Comparison of ENCODE assay signal across 26 cellular contexts in the genomic region with DNA sequence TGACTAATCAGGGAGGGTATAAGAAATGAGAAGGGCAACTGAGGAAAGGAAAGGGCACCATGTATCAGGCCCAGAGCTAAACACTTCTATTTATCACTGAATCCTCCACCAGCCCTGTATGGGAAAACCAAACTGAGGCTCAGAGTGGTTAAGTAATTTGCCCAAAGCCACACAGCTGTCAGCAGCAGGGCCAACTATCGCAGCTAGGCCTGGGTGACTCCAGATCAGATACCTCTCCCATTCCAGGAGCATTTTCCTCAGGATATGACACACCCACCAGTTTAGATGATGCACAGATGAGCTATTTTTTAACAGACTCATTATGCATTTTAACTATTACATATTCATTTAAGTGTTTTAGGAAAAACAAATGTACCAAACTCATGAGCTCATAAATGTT. TPM values are rescaled to one million over a fixed set of nuclear protein-coding genes. Genes with fewer than 3 reads are reported as not detected.
DNase-seq lines count a peak whose midpoint lies in the region; ATAC-seq, FAIRE-seq and TF ChIP-seq lines count a peak whose summit lies in the region.
"Had no signal": no experiment of that assay in that cellular context is flagged by ENCODE, and none has a peak within 500 bp of the region (broad histone marks: within the 10 kb centered on the region; RNA-seq: fewer than 3 reads in every experiment).

No MANE protein-coding gene starts in this region.

- no peak for ATAC-seq in activated CD8-positive, alpha-beta T cell treated with anti-CD3 and anti-CD28 coated beads for 36 hours
- ATAC-seq in activated CD8-positive, alpha-beta T cell treated with anti-CD3 and anti-CD28 coated beads, Interleukin-2, amount 10 ng/mL, durations not matched to agents 7 days and 5 days = no peak
- ATAC-seq in PC-3 (peak; percentile 92), HG03442 (IDR thresholded peaks at IDR 0.05; ENCODE audit: unreplicated experiment) (no peak)
- no peak for ATAC-seq in naive thymus-derived CD4-positive, alpha-beta T cell
- ATAC-seq: gastroesophageal sphincter; GM23338; left colon; Right ventricle myocardium inferior; stimulated activated naive CD8-positive, alpha-beta T cell treated with anti-CD3 and anti-CD28 coated beads, Interleukin-15, Interleukin-2, amounts not matched to agents 100 U/mL and 50 U/mL, for 24 hours had no signal

- H3K27me3 ChIP-seq in PC-3 (ENCODE audit: low read length) = no peaks in the 10 kb centered on the region
- H3K27me3 ChIP-seq in naive thymus-derived CD4-positive, alpha-beta T cell (ENCODE audit: control insufficient read depth in 2 of 2, insufficient read depth in 2 of 2, low read length in 2 of 2) = no peaks in the 10 kb centered on the region
- H3K27me3 ChIP-seq in neuronal stem cell (ENCODE audit: control insufficient read depth in 3 of 3, insufficient read depth in 3 of 3, low read depth in 1 of 3, low read length in 3 of 3) = no peaks in the 10 kb centered on the region
- H3K27me3 ChIP-seq: colonic mucosa, gastroesophageal sphincter had no signal

- H3K18ac ChIP-seq in neuronal stem cell (ENCODE audit: low read length) = no peak overlapping the region

- H2AFZ ChIP-seq in PC-3 (ENCODE audit: low read length) (no peak overlapping the region), neuronal stem cell (ENCODE audit: low read length) (no peak overlapping the region)
- H2AFZ ChIP-seq: GM23338 had no signal

- no peak overlapping the region for H3K23ac ChIP-seq in neuronal stem cell (ENCODE audit: low read depth, low read length, poor library complexity)

- H3K9ac ChIP-seq in PC-3 (ENCODE audit: low read length) (no peak overlapping the region), neuronal stem cell (ENCODE audit: low read depth, low read length, poor library complexity) (no peak overlapping the region), kidney (ENCODE audit: low read length in 2 of 2) (no peak overlapping the region)
- H3K9ac ChIP-seq: SK-N-SH had no signal

- H3K4ac ChIP-seq in neuronal stem cell (ENCODE audit: low read length) = no peak overlapping the region

- H3F3A ChIP-seq in PC-3 (ENCODE audit: low read length, unreplicated experiment) = no peaks in the 10 kb centered on the region

- no CpG with 5 or more reads among the region's 1 CpG for WGBS in neuronal stem cell (ENCODE audit: extremely low coverage in 2 of 2, insufficient read length in 2 of 2, insufficient replicate concordance in 1 of 2), 2 donors

- H3K4me3 ChIP-seq in PC-3 (ENCODE audit: low read length) (no peak overlapping the region), neuronal stem cell (ENCODE audit: low read length in 2 of 2) (no peak overlapping the region), kidney (ENCODE audit: low read length in 2 of 2) (no peak overlapping the region)
- no peak overlapping the region for H3K4me3 ChIP-seq in naive thymus-derived CD4-positive, alpha-beta T cell (ENCODE audit: low read length)
- H3K4me3 ChIP-seq: colonic mucosa, gastroesophageal sphincter, GM23338 had no signal

- H3K4me2 ChIP-seq in PC-3 (ENCODE audit: low read length) = no peak overlapping the region
- no peak overlapping the region for H3K4me2 ChIP-seq in neuronal stem cell (ENCODE audit: insufficient read depth, low read length, poor library complexity, severe bottlenecking)
- H3K4me2 ChIP-seq: GM23338, SK-N-SH had no signal

- no peak overlapping the region for H4K8ac ChIP-seq in neuronal stem cell (ENCODE audit: low read depth, low read length)

- no peak overlapping the region for H2BK5ac ChIP-seq in neuronal stem cell (ENCODE audit: low read length)

- H3K79me1 ChIP-seq in neuronal stem cell (ENCODE audit: low read depth, low read length) = peaks cover 8% of the 10 kb centered on the region

- H2AK5ac ChIP-seq in neuronal stem cell (ENCODE audit: low read depth, low read length) = no peak overlapping the region

- no peak for FAIRE-seq in kidney (lab: Jason Lieb, UNC)
- FAIRE-seq: A204.1, small intestine had no signal

- no peak overlapping the region for H2BK120ac ChIP-seq in neuronal stem cell (ENCODE audit: low read depth, low read length)

- H3K27me3 Mint-ChIP-seq in activated CD8-positive, alpha-beta T cell treated with anti-CD3 and anti-CD28 coated beads for 36 hours = no peaks in the 10 kb centered on the region
- no peaks in the 10 kb centered on the region for H3K27me3 Mint-ChIP-seq in activated CD8-positive, alpha-beta T cell treated with anti-CD3 and anti-CD28 coated beads, Interleukin-2, amount 10 ng/mL, durations not matched to agents 7 days and 5 days (ENCODE audit: low read depth)
- no peaks in the 10 kb centered on the region for H3K27me3 Mint-ChIP-seq in naive thymus-derived CD4-positive, alpha-beta T cell
- H3K27me3 Mint-ChIP-seq: activated B cell treated with CpG ODN at 0.5 μM for 24 hours, memory B cell had no signal

- H3K27ac ChIP-seq in PC-3 (ENCODE audit: low read length) (no peak overlapping the region), neuronal stem cell (replicated peaks; ENCODE audit: low read length) (no peak overlapping the region), kidney (ENCODE audit: low read depth in 2 of 2, low read length in 2 of 2) (no peak overlapping the region)
- peak overlapping the region; percentile 37 for H3K27ac ChIP-seq in naive thymus-derived CD4-positive, alpha-beta T cell (ENCODE audit: low read depth, low read length)
- H3K27ac ChIP-seq: colonic mucosa, gastroesophageal sphincter had no signal

- no peak overlapping the region for H3K4me3 Mint-ChIP-seq in activated CD8-positive, alpha-beta T cell treated with anti-CD3 and anti-CD28 coated beads for 36 hours
- H3K4me3 Mint-ChIP-seq in activated CD8-positive, alpha-beta T cell treated with anti-CD3 and anti-CD28 coated beads, Interleukin-2, amount 10 ng/mL, durations not matched to agents 7 days and 5 days = no peak overlapping the region
- no peak overlapping the region for H3K4me3 Mint-ChIP-seq in naive thymus-derived CD4-positive, alpha-beta T cell
- H3K4me3 Mint-ChIP-seq: activated B cell treated with CpG ODN at 0.5 μM for 24 hours, GM23338, memory B cell had no signal

- no peak overlapping the region for H3K14ac ChIP-seq in neuronal stem cell (ENCODE audit: low read length)

- POLR2A ChIA-PET in activated CD8-positive, alpha-beta T cell treated with anti-CD3 and anti-CD28 coated beads for 36 hours (lab: Charles Lee) = interaction anchor here (1.9 kb wide), 1 partner anchor 13 kb away, joined by 6 read pairs; no protein-coding TSS in a partner anchor
- POLR2A ChIA-PET in activated CD8-positive, alpha-beta T cell treated with anti-CD3 and anti-CD28 coated beads, Interleukin-2, amount 10 ng/mL, durations not matched to agents 7 days and 5 days (lab: Charles Lee) = interaction anchor here (0.9 to 1.1 kb wide), 2 partner anchors 13 to 46 kb away, joined by 4 to 6 read pairs; no protein-coding TSS in a partner anchor
- POLR2A ChIA-PET in PC-3 (lab: Charles Lee; ENCODE audit: unreplicated experiment) = interaction anchor here (0.6 to 0.7 kb wide), 2 partner anchors 27 to 595 kb away, joined by 4 read pairs; no protein-coding TSS in a partner anchor
- POLR2A ChIA-PET in naive thymus-derived CD4-positive, alpha-beta T cell (lab: Charles Lee) = interaction anchor here (0.6 to 1.6 kb wide), 9 partner anchors 8 to 493 kb away, joined by 3 to 5 read pairs (median 3); a partner anchor contains a TSS

- H3K9me3 Mint-ChIP-seq in activated CD8-positive, alpha-beta T cell treated with anti-CD3 and anti-CD28 coated beads for 36 hours = peaks cover 6% of the 10 kb centered on the region
- peaks cover 7% of the 10 kb centered on the region for H3K9me3 Mint-ChIP-seq in activated CD8-positive, alpha-beta T cell treated with anti-CD3 and anti-CD28 coated beads, Interleukin-2, amount 10 ng/mL, durations not matched to agents 7 days and 5 days (ENCODE audit: insufficient read depth)
- peaks cover 0 to 11% (median 7%) of the 10 kb centered on the region in 11 donors for H3K9me3 Mint-ChIP-seq in naive thymus-derived CD4-positive, alpha-beta T cell

- peaks cover 54% of the 10 kb centered on the region for H3K4me1 Mint-ChIP-seq in activated CD8-positive, alpha-beta T cell treated with anti-CD3 and anti-CD28 coated beads for 36 hours (ENCODE audit: low read depth)
- H3K4me1 Mint-ChIP-seq in activated CD8-positive, alpha-beta T cell treated with anti-CD3 and anti-CD28 coated beads, Interleukin-2, amount 10 ng/mL, durations not matched to agents 7 days and 5 days (ENCODE audit: low read depth) = peaks cover 28% of the 10 kb centered on the region
- peaks cover 29 to 70% (median 53%) of the 10 kb centered on the region in 7 donors for H3K4me1 Mint-ChIP-seq in naive thymus-derived CD4-positive, alpha-beta T cell

- no peak overlapping the region for H2BK15ac ChIP-seq in neuronal stem cell (ENCODE audit: low read length)

- no TSS peak for BruUV-seq in PC-3 (replicated peaks; lab: Mats Ljungman, UMichigan)

- peak overlapping the region; percentile 52 for H3K27ac Mint-ChIP-seq in activated CD8-positive, alpha-beta T cell treated with anti-CD3 and anti-CD28 coated beads for 36 hours
- H3K27ac Mint-ChIP-seq in activated CD8-positive, alpha-beta T cell treated with anti-CD3 and anti-CD28 coated beads, Interleukin-2, amount 10 ng/mL, durations not matched to agents 7 days and 5 days = no peak overlapping the region
- H3K27ac Mint-ChIP-seq in naive thymus-derived CD4-positive, alpha-beta T cell = peak overlapping the region in 8 of 9 donors; percentile 20 to 80 (median 68)
- H3K27ac Mint-ChIP-seq: activated B cell treated with CpG ODN at 0.5 μM for 24 hours, GM23338, memory B cell had no signal

- no peaks in the 10 kb centered on the region for H4K20me1 ChIP-seq in PC-3 (ENCODE audit: low read length)

- H3K36me3 ChIP-seq in PC-3 (ENCODE audit: low read depth, low read length) (peaks cover 17% of the 10 kb centered on the region), neuronal stem cell (replicated peaks in 1 of 2; ENCODE audit: control insufficient read depth in 2 of 2, insufficient read depth in 2 of 2, low read length in 2 of 2) (peaks cover 0 to 8% of the 10 kb centered on the region in 2 donors), kidney (ENCODE audit: control insufficient read depth in 1 of 2, insufficient read depth in 2 of 2, low read length in 2 of 2) (no peaks in the 10 kb centered on the region)
- H3K36me3 ChIP-seq in naive thymus-derived CD4-positive, alpha-beta T cell (ENCODE audit: control insufficient read depth in 2 of 3, insufficient read depth in 3 of 3, low read length in 3 of 3) = peaks cover 0 to 31% (median 0%) of the 10 kb centered on the region in 3 experiments
- H3K36me3 ChIP-seq: colonic mucosa, gastroesophageal sphincter had no signal

- H3K9me3 ChIP-seq in PC-3 (ENCODE audit: low read length) (0 out of 2 replicates have a peak, but pooled peaks cover 6% of the 10 kb centered on the region), neuronal stem cell (replicated peaks in 1 of 2; ENCODE audit: control insufficient read depth in 2 of 2, insufficient read depth in 1 of 2, low read depth in 1 of 2, low read length in 2 of 2) (peaks cover 19 to 24% of the 10 kb centered on the region in 2 donors), kidney (ENCODE audit: control insufficient read depth in 1 of 2, low read length in 2 of 2) (peaks cover 0 to 8% of the 10 kb centered on the region in 2 donors)
- H3K9me3 ChIP-seq in naive thymus-derived CD4-positive, alpha-beta T cell (ENCODE audit: control insufficient read depth in 2 of 3, low read length in 3 of 3) = peaks cover 0 to 23% (median 0%) of the 10 kb centered on the region in 3 experiments
- H3K9me3 ChIP-seq: colonic mucosa, SK-N-SH had no signal

- CTCF ChIA-PET in activated CD8-positive, alpha-beta T cell treated with anti-CD3 and anti-CD28 coated beads for 36 hours (lab: Charles Lee) = interaction anchor here (0.9 to 4.8 kb wide), 8 partner anchors 8 to 56 kb away, joined by 3 to 38 read pairs (median 4); a partner anchor contains a TSS
- CTCF ChIA-PET in activated CD8-positive, alpha-beta T cell treated with anti-CD3 and anti-CD28 coated beads, Interleukin-2, amount 10 ng/mL, durations not matched to agents 7 days and 5 days (lab: Charles Lee) = interaction anchor here (0.6 to 1.6 kb wide), 7 partner anchors 9 to 314 kb away, joined by 3 to 15 read pairs (median 4); no protein-coding TSS in a partner anchor
- CTCF ChIA-PET in PC-3 (lab: Charles Lee) = interaction anchor here (1.7 kb wide), 1 partner anchor 47 kb away, joined by 5 read pairs; no protein-coding TSS in a partner anchor
- CTCF ChIA-PET in naive thymus-derived CD4-positive, alpha-beta T cell (lab: Charles Lee) = interaction anchor here (0.7 to 1.4 kb wide), 7 partner anchors 9 to 314 kb away, joined by 3 to 6 read pairs (median 4); no protein-coding TSS in a partner anchor

- DNase-seq in activated CD8-positive, alpha-beta T cell treated with anti-CD3 and anti-CD28 coated beads for 36 hours = no peak
- DNase-seq in activated CD8-positive, alpha-beta T cell treated with anti-CD3 and anti-CD28 coated beads, Interleukin-2, amount 10 ng/mL, durations not matched to agents 7 days and 5 days = no peak
- DNase-seq in EH (ENCODE audit: low read depth) (peak; percentile 30), PC-3 (peak; percentile 66), neuronal stem cell (ENCODE audit: low spot score) (no peak), kidney (no peak)
- DNase-seq in naive thymus-derived CD4-positive, alpha-beta T cell = no peak
- DNase-seq: activated B cell treated with CpG ODN at 0.5 μM for 24 hours; activated gamma-delta T cell; colonic mucosa; DMS 273 treated with DMSO at 0.1 percent for 48 hours; effector CD4-positive, alpha-beta T cell; left colon; NCI-H1436; NCI-H2081; NCI-H2227 treated with DMSO at 0.1 percent for 48 hours; NCI-H526; SK-N-SH; small intestine; stimulated activated naive CD8-positive, alpha-beta T cell treated with anti-CD3 and anti-CD28 coated beads, Interleukin-15, Interleukin-2, amounts not matched to agents 100 U/mL and 50 U/mL, for 24 hours had no signal

- H3K9me2 ChIP-seq in PC-3 (replicated peaks; ENCODE audit: low read length) = no peaks in the 10 kb centered on the region
- H3K9me2 ChIP-seq: SK-N-SH had no signal

- peaks cover 68% of the 10 kb centered on the region for H3K79me2 ChIP-seq in PC-3 (ENCODE audit: low read length)

- no peak overlapping the region for H2BK12ac ChIP-seq in neuronal stem cell (ENCODE audit: low read length)

- H3K4me1 ChIP-seq in PC-3 (ENCODE audit: insufficient read depth, low read length) (peaks cover 7% of the 10 kb centered on the region), neuronal stem cell (ENCODE audit: control insufficient read depth in 2 of 2, insufficient read depth in 1 of 2, low read depth in 1 of 2, low read length in 2 of 2) (peaks cover 11% of the 10 kb centered on the region in 2 donors), kidney (ENCODE audit: control insufficient read depth in 1 of 2, insufficient read depth in 1 of 2, low read depth in 1 of 2, low read length in 2 of 2) (no peaks in the 10 kb centered on the region)
- H3K4me1 ChIP-seq in naive thymus-derived CD4-positive, alpha-beta T cell (ENCODE audit: control insufficient read depth in 2 of 2, insufficient read depth in 2 of 2, low read length in 2 of 2) = peaks cover 0 to 8% of the 10 kb centered on the region in 2 donors
- H3K4me1 ChIP-seq: colonic mucosa, gastroesophageal sphincter had no signal

- intact Hi-C loops in activated CD8-positive, alpha-beta T cell treated with anti-CD3 and anti-CD28 coated beads for 36 hours (cut with micrococcal nuclease) = no loop called here
- intact Hi-C loops in PC-3 (cut with micrococcal nuclease) (no loop called here), kidney (cut with DNase I) (no loop called here)
- intact Hi-C loops in naive thymus-derived CD4-positive, alpha-beta T cell (cut with micrococcal nuclease) = loop anchor here in 1 of 2 donors (2.0 kb wide), 1 partner anchor 15 kb away; a partner anchor contains a TSS

- H4K91ac ChIP-seq in neuronal stem cell (ENCODE audit: low read depth, low read length, poor library complexity) = no peak overlapping the region

- H3K36me3 Mint-ChIP-seq in activated CD8-positive, alpha-beta T cell treated with anti-CD3 and anti-CD28 coated beads for 36 hours (ENCODE audit: low read depth) = peaks cover 48% of the 10 kb centered on the region
- H3K36me3 Mint-ChIP-seq in activated CD8-positive, alpha-beta T cell treated with anti-CD3 and anti-CD28 coated beads, Interleukin-2, amount 10 ng/mL, durations not matched to agents 7 days and 5 days (ENCODE audit: low read depth) = peaks cover 60% of the 10 kb centered on the region
- H3K36me3 Mint-ChIP-seq in naive thymus-derived CD4-positive, alpha-beta T cell = peaks cover 3 to 43% (median 26%) of the 10 kb centered on the region in 5 donors

- no peak for TF ChIP-seq CTCF in activated CD8-positive, alpha-beta T cell treated with anti-CD3 and anti-CD28 coated beads for 36 hours (IDR thresholded peaks at IDR 0.05)
- no peak for TF ChIP-seq CTCF in PC-3 (conservative IDR thresholded peaks at IDR 0.05; ENCODE audit: low read depth, low read length)
- TF ChIP-seq CTCF in kidney (IDR thresholded peaks at IDR 0.05; ENCODE audit: borderline replicate concordance, extremely low read depth, insufficient read depth) = no peak

RNA-seq across cellular contexts. Expression of a gene that starts 14.5 kb away (rescaled TPM):
- 100 to 1,000 TPM; 142 to 143 TPM for total RNA-seq in activated CD8-positive, alpha-beta T cell treated with anti-CD3 and anti-CD28 coated beads for 36 hours
- total RNA-seq in activated CD8-positive, alpha-beta T cell treated with anti-CD3 and anti-CD28 coated beads, Interleukin-2, amount 10 ng/mL, durations not matched to agents 7 days and 5 days = 100 to 1,000 TPM; 202 to 206 TPM
- total RNA-seq in PC-3 (2014; rRNA removed) (64.0 and 75.3 TPM in 2 replicates), kidney (22.9 TPM)
- total RNA-seq in naive thymus-derived CD4-positive, alpha-beta T cell = 100 to 1,000 TPM; 131 to 164 (median 150) TPM
- 10 to 100 TPM; 52.6 to 93.6 TPM for polyA plus RNA-seq in naive thymus-derived CD4-positive, alpha-beta T cell
- polyA plus RNA-seq in neuronal stem cell (2013, experiment 1 of 2) = 35.4 TPM
- polyA plus RNA-seq in neuronal stem cell (2013, experiment 2 of 2) = 35.8 TPM
- polyA plus RNA-seq in kidney (ENCODE audit: insufficient read depth, low read depth, low replicate concordance) = 5.6 TPM

Comparison
In these comparisons a context has a peak if more than half of its experiments do, and no peak if none do; other contexts are left out.
1. DNase-seq: peak in EH (single experiment) and PC-3 (single experiment); none in activated CD8-positive, alpha-beta T cell treated with anti-CD3 and anti-CD28 coated beads for 36 hours (single experiment), activated CD8-positive, alpha-beta T cell treated with anti-CD3 and anti-CD28 coated beads, Interleukin-2, amount 10 ng/mL, durations not matched to agents 7 days and 5 days (single experiment), naive thymus-derived CD4-positive, alpha-beta T cell (0 of 9), neuronal stem cell (single experiment) and kidney (single experiment).